In the genomic region with DNA sequence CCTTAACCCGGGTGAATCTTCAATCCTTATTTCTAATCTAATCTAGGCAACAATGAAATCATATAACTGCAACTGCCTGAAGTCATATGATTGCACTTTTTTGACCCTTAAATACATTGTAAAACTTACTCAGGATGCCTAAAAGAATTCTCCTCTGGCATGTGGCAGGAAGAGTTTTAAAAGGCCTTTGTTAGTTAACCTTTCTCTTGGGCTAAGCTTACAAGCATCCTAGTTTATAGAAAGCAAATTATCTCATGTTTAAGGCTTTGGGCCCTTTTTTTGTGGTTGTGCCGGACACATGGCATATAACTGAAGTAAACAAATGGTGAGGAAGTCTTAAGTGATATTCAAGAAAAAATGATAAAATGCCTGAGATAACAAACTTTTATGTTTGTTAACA, we compare ENCODE assay signal across 26 cellular contexts.
"Had no signal": no experiment of that assay in that cellular context is flagged by ENCODE, and none has a peak within 500 bp of the region (broad histone marks: within the 10 kb centered on the region; RNA-seq: fewer than 3 reads in every experiment).

No MANE protein-coding gene starts in this region.

- H3K4me3 Mint-ChIP-seq: memory B cell; mesothelial cell of epicardium; natural killer cell; stimulated activated naive B cell treated with anti-CD40 and anti-IgM and Interleukin-4, amounts not matched to agents 10 μg/mL and 1 μg/mL and 100 μg/mL, for 72 hours; stimulated activated naive CD8-positive, alpha-beta T cell treated with anti-CD3 and anti-CD28 coated beads, Interleukin-15, amount 100 ng/mL, for 72 hours had no signal

- H3K4me3 ChIP-seq: coronary artery, dorsolateral prefrontal cortex, esophagus muscularis mucosa, hepatocyte, left ventricle myocardium inferior, lower lobe of right lung, spleen, testis, transverse colon had no signal

- H3K36me3 Mint-ChIP-seq: memory B cell; mesothelial cell of epicardium; natural killer cell; stimulated activated naive B cell treated with anti-CD40 and anti-IgM and Interleukin-4, amounts not matched to agents 10 μg/mL and 1 μg/mL and 100 μg/mL, for 72 hours had no signal

- H3K4me1 Mint-ChIP-seq: memory B cell; natural killer cell; stimulated activated naive B cell treated with anti-CD40 and anti-IgM and Interleukin-4, amounts not matched to agents 10 μg/mL and 1 μg/mL and 100 μg/mL, for 72 hours; stimulated activated naive CD8-positive, alpha-beta T cell treated with anti-CD3 and anti-CD28 coated beads, Interleukin-15, amount 100 ng/mL, for 72 hours had no signal

- H3K36me3 ChIP-seq: esophagus muscularis mucosa, left ventricle myocardium inferior, lower lobe of right lung, spleen, transverse colon had no signal

- H3K9me3 ChIP-seq: esophagus muscularis mucosa, left ventricle myocardium inferior, lower lobe of right lung, testis, transverse colon had no signal

- H3K27ac Mint-ChIP-seq: memory B cell; mesothelial cell of epicardium; natural killer cell; stimulated activated naive B cell treated with anti-CD40 and anti-IgM and Interleukin-4, amounts not matched to agents 10 μg/mL and 1 μg/mL and 100 μg/mL, for 72 hours; stimulated activated naive CD8-positive, alpha-beta T cell treated with anti-CD3 and anti-CD28 coated beads, Interleukin-15, amount 100 ng/mL, for 72 hours had no signal

- DNase-seq: dorsolateral prefrontal cortex; effector CD8-positive, alpha-beta T cell; foreskin fibroblast; head of caudate nucleus; kidney; left cardiac atrium; left ventricle myocardium inferior; lower lobe of right lung; natural killer cell; posterior cingulate gyrus; spleen; stimulated activated CD4-positive, alpha-beta T cell treated with anti-CD3 and anti-CD28 coated beads, Interleukin-15, amount 100 ng/mL, for 24 hours; stimulated activated CD4-positive, alpha-beta T cell treated with anti-CD3 and anti-CD28 coated beads, Interleukin-1b, Interleukin-23, amount 100 ng/mL, for 48 hours; stimulated activated CD4-positive, alpha-beta T cell treated with anti-CD3 and anti-CD28 coated beads, Interleukin-4, amount 100 ng/mL, for 24 hours; stimulated activated naive B cell treated with anti-CD40 and anti-IgM and Interleukin-4, amounts not matched to agents 10 μg/mL and 1 μg/mL and 100 μg/mL, for 72 hours; stimulated activated naive CD8-positive, alpha-beta T cell treated with anti-CD3 and anti-CD28 coated beads, Interleukin-15, amount 100 ng/mL, for 72 hours; testis; transverse colon had no signal

- FAIRE-seq: endometrium, kidney had no signal

- H3K27me3 ChIP-seq: dorsolateral prefrontal cortex, esophagus muscularis mucosa, hepatocyte, spleen, testis, transverse colon had no signal

- ATAC-seq: left cardiac atrium; lower lobe of right lung; natural killer cell; sciatic nerve; stimulated activated naive B cell treated with anti-CD40 and anti-IgM and Interleukin-4, amounts not matched to agents 10 μg/mL and 1 μg/mL and 100 μg/mL, for 72 hours; stimulated activated naive CD8-positive, alpha-beta T cell treated with anti-CD3 and anti-CD28 coated beads, Interleukin-15, amount 100 ng/mL, for 72 hours had no signal

- H3K27me3 Mint-ChIP-seq: memory B cell; stimulated activated naive B cell treated with anti-CD40 and anti-IgM and Interleukin-4, amounts not matched to agents 10 μg/mL and 1 μg/mL and 100 μg/mL, for 72 hours; stimulated activated naive CD8-positive, alpha-beta T cell treated with anti-CD3 and anti-CD28 coated beads, Interleukin-15, amount 100 ng/mL, for 72 hours had no signal

- H3K4me2 ChIP-seq: hepatocyte had no signal

- H3K9me3 Mint-ChIP-seq: natural killer cell had no signal

- H3K4me1 ChIP-seq: esophagus muscularis mucosa, left ventricle myocardium inferior, lower lobe of right lung, spleen, testis, transverse colon had no signal

- H3K79me2 ChIP-seq: hepatocyte had no signal

- H3K27ac ChIP-seq: coronary artery, dorsolateral prefrontal cortex, epithelial cell of prostate, esophagus muscularis mucosa, hepatocyte, left ventricle myocardium inferior, lower lobe of right lung, spleen, testis, transverse colon had no signal

- H2AFZ ChIP-seq: hepatocyte had no signal
